14 cellular contexts compared by ENCODE assay signal in the genomic region with DNA sequence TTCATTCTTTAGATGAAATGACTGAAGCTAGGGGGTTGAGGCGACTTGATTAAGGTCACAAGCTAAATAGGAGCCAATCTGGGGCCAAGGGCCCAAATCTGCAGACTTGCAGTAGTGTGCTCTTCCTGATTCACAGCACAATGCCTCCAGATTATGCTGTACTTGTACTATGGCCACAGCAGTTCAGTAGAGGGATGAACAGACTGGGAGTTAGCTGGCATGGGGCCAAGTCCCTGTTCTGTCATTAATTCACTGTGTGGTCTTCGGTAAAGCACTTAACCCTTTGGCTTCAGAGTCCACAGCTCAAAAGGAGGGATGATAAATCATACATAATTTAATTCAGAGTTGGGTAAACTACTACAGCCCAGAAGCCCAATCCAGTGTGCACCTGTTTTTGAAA.
"Had no signal": no experiment of that assay in that cellular context is flagged by ENCODE, and none has a peak within 500 bp of the region (broad histone marks: within the 10 kb centered on the region; RNA-seq: fewer than 3 reads in every experiment).

No MANE protein-coding gene starts in this region.

- H3K9me3 Mint-ChIP-seq: activated CD8-positive, alpha-beta T cell treated with anti-CD3 and anti-CD28 coated beads for 36 hours had no signal

- H3K27me3 ChIP-seq: right atrium auricular region had no signal

- H3K36me3 Mint-ChIP-seq: T-cell had no signal

- H3K4me3 ChIP-seq: coronary artery, heart right ventricle, right atrium auricular region, skin epidermis had no signal

- H3K27ac ChIP-seq: coronary artery, heart right ventricle, right atrium auricular region, skin epidermis had no signal

- H3K36me3 ChIP-seq: heart right ventricle, right atrium auricular region had no signal

- ATAC-seq: activated CD8-positive, alpha-beta T cell treated with anti-CD3 and anti-CD28 coated beads for 36 hours; heart right ventricle; T-cell had no signal

- DNase-seq: activated CD8-positive, alpha-beta memory T cell treated with anti-CD3 and anti-CD28 coated beads, Interleukin-2, amount 50 U/mL, for 4 hours; activated CD8-positive, alpha-beta T cell treated with anti-CD3 and anti-CD28 coated beads for 36 hours; caudate nucleus; effector CD8-positive, alpha-beta T cell; foreskin melanocyte; heart right ventricle; islet precursor cell; midbrain; stimulated activated CD4-positive, alpha-beta T cell treated with anti-CD3 and anti-CD28 coated beads, Interleukin-4, amount 100 ng/mL, for 4 hours; T-cell; T1000 had no signal

- H3K9me3 ChIP-seq: heart right ventricle, right atrium auricular region had no signal

- H3K27ac Mint-ChIP-seq: activated CD8-positive, alpha-beta T cell treated with anti-CD3 and anti-CD28 coated beads for 36 hours; T-cell had no signal

- H3K4me3 Mint-ChIP-seq: activated CD8-positive, alpha-beta T cell treated with anti-CD3 and anti-CD28 coated beads for 36 hours; T-cell had no signal

- H3K4me1 ChIP-seq: heart right ventricle, right atrium auricular region had no signal

- H3K4me1 Mint-ChIP-seq: T-cell had no signal

- H3K27me3 Mint-ChIP-seq: activated CD8-positive, alpha-beta T cell treated with anti-CD3 and anti-CD28 coated beads for 36 hours had no signal
